Comparison of ENCODE assay signal across 24 cellular contexts in the genomic region with DNA sequence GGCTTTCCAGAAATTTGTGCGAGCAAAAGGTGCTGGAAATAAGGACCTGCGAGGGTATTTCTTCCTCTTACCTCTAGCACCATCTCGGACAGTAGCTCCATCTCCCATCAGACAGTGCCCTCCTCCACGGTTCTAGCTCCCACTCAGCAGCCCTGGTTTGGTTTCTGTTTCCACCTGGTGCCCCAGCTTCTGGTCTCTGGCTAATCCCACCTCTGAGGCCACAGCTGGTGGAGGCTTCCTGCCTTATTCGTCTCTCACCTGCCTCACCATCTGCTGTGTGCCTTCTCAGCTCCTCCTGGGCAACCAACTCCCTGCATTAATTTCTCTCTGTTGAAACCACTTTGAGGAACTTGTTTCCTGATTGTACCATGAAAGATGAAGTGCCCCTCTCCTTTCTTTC.
"Had no signal": no experiment of that assay in that cellular context is flagged by ENCODE, and none has a peak within 500 bp of the region (broad histone marks: within the 10 kb centered on the region; RNA-seq: fewer than 3 reads in every experiment).

No MANE protein-coding gene starts in this region.

- H3K4me3 ChIP-seq: coronary artery, esophagus muscularis mucosa, gastroesophageal sphincter, heart left ventricle, hepatocyte, left lung, pancreas, right lobe of liver, smooth muscle cell, thyroid gland had no signal

- H3K27ac ChIP-seq: coronary artery, foreskin keratinocyte, heart left ventricle, left lung, neutrophil, pancreas, right lobe of liver, thyroid gland had no signal

- H3K9me3 ChIP-seq: esophagus muscularis mucosa, gastroesophageal sphincter, heart left ventricle, left lung, neutrophil, pancreas, right lobe of liver, thyroid gland had no signal

- H3K27me3 ChIP-seq: esophagus muscularis mucosa, foreskin keratinocyte, gastroesophageal sphincter, heart left ventricle, hepatocyte, left lung, neutrophil, pancreas, right lobe of liver, thyroid gland had no signal

- DNase-seq: dermis blood vessel endothelial cell; effector memory CD4-positive, alpha-beta T cell; foreskin keratinocyte; heart left ventricle; left cardiac atrium; left lung; mesendoderm; midbrain; naive thymus-derived CD8-positive, alpha-beta T cell; pancreas; right lobe of liver; stimulated activated CD4-positive, alpha-beta T cell treated with anti-CD3 and anti-CD28 coated beads, Interleukin-12 subunit alpha, Interleukin-12 subunit beta, amount 100 ng/mL, for 4 hours; stimulated activated CD4-positive, alpha-beta T cell treated with anti-CD3 and anti-CD28 coated beads, Interleukin-1b, Interleukin-23, amount 100 ng/mL, for 48 hours; stimulated activated CD4-positive, alpha-beta T cell treated with anti-CD3 and anti-CD28 coated beads, Interleukin-4, amount 100 ng/mL, for 1 hour; stimulated activated CD8-positive, alpha-beta memory T cell treated with anti-CD3 and anti-CD28 coated beads, Interleukin-4, amount 100 ng/mL, for 48 hours; stimulated activated naive CD4-positive, alpha-beta T cell; stimulated activated naive CD8-positive, alpha-beta T cell treated with anti-CD3 and anti-CD28 coated beads, Interleukin-15, amount 100 ng/mL, for 72 hours; thyroid gland had no signal

- H3K4me1 ChIP-seq: foreskin keratinocyte, left lung, pancreas, right lobe of liver had no signal

- H3K36me3 ChIP-seq: esophagus muscularis mucosa, gastroesophageal sphincter, heart left ventricle, left lung, neutrophil, pancreas, right lobe of liver, thyroid gland had no signal
